ENCODE assay signal across 22 cellular contexts in genomic region chr6:103284835-103285234, GRCh38.
DNase-seq lines count a peak whose midpoint lies in the region; ATAC-seq, FAIRE-seq and TF ChIP-seq lines count a peak whose summit lies in the region.
"Had no signal": no experiment of that assay in that cellular context is flagged by ENCODE, and none has a peak within 500 bp of the region (broad histone marks: within the 10 kb centered on the region; RNA-seq: fewer than 3 reads in every experiment).

No MANE protein-coding gene starts in this region.

- in situ Hi-C loops in HepG2 (cut with HindIII; ENCODE audit: extremely low pct_ligation_motif_present, low pct_unique_long_range_greater_than_20kb), result no loop called here

- H3K9ac ChIP-seq in liver (ENCODE audit: low read depth in 1 of 2, low read length in 2 of 2), result no peak overlapping the region
- no peak overlapping the region for H3K9ac ChIP-seq in HepG2 (ENCODE audit: insufficient read depth, low read depth, low read length)
- H3K9ac ChIP-seq: BLaER1, GM23248 had no signal

- H3K9me3 ChIP-seq in liver (ENCODE audit: control insufficient read depth in 4 of 4, low read length in 3 of 4), result no peaks in the 10 kb centered on the region
- peaks cover 15% of the 10 kb centered on the region; the same call in 1 of the 2 replicates for H3K9me3 ChIP-seq in HepG2 (ENCODE audit: low read length)

- no peak for DNase-seq in HepG2 (ENCODE audit: low spot score)
- peak; percentile 0 for DNase-seq in kidney tubule cell (ENCODE audit: low spot score)
- DNase-seq in superior temporal gyrus (ENCODE audit: extremely low spot score), result peak; percentile 3
- DNase-seq in NCI-H1694 treated with DMSO at 0.1 percent for 48 hours (lab: John Stamatoyannopoulos, UW), result no peak
- DNase-seq in RKO (ENCODE audit: low spot score), result no peak
- DNase-seq: CD4-positive, alpha-beta T cell; CD8-positive, alpha-beta memory T cell; DMS 273 treated with DMSO at 0.1 percent for 48 hours; DMS53; DMS79 treated with DMSO at 0.1 percent for 48 hours; GM23248; H7; HCEC 1CT had no signal

- H3K27ac ChIP-seq in liver (ENCODE audit: low read depth in 1 of 2, low read length in 2 of 2), result no peak overlapping the region
- no peak overlapping the region for H3K27ac ChIP-seq in HepG2 (ENCODE audit: extremely low read length, insufficient read depth, low read length)
- H3K27ac ChIP-seq: 22Rv1, BLaER1, C4-2B, GM23248 had no signal

- no peak overlapping the region for H3K4me2 ChIP-seq in HepG2 (ENCODE audit: low read depth, low read length)
- H3K4me2 ChIP-seq: BLaER1 had no signal

- TF ChIP-seq CTCF in liver (IDR thresholded peaks at IDR 0.05; ENCODE audit: low read depth, low read length, missing input control) (no peak), HepG2 (CRISPR knock-in tag; IDR thresholded peaks at IDR 0.05) (no peak)

- no peaks in the 10 kb centered on the region for H3K27me3 ChIP-seq in liver (ENCODE audit: control insufficient read depth in 4 of 4, insufficient read depth in 4 of 4, low read length in 3 of 4)
- no peaks in the 10 kb centered on the region for H3K27me3 ChIP-seq in HepG2 (ENCODE audit: control insufficient read depth in 1 of 2, insufficient read depth in 2 of 2, low read length in 2 of 2)
- H3K27me3 ChIP-seq: BLaER1 had no signal

- TF ChIP-seq EP300 in HepG2 (IDR thresholded peaks at IDR 0.05; ENCODE audit: low read depth in 2 of 2, low read length in 2 of 2) (no peak), HepG2 (CRISPR knock-in tag; IDR thresholded peaks at IDR 0.05; ENCODE audit: borderline replicate concordance) (no peak)

- no peak for TF ChIP-seq POLR2A in HepG2 (IDR thresholded peaks at IDR 0.05; ENCODE audit: insufficient read depth in 1 of 2, low read depth in 2 of 2, low read length in 2 of 2)

- no peak for TF ChIP-seq RAD21 in liver (IDR thresholded peaks at IDR 0.05)
- TF ChIP-seq RAD21 in HepG2 (CRISPR knock-in tag; IDR thresholded peaks at IDR 0.05), result no peak

- ATAC-seq in HepG2, result no peak

- no peak for FAIRE-seq in HepG2 (lab: Jason Lieb, UNC)
- FAIRE-seq: D721Med, G401.6, GM12892, GM19239, H1 had no signal

- H3K79me2 ChIP-seq in HepG2 (ENCODE audit: insufficient read depth, low read length), result no peaks in the 10 kb centered on the region

- H3K4me1 ChIP-seq in liver (ENCODE audit: control insufficient read depth in 4 of 4, insufficient read depth in 4 of 4, low read length in 3 of 4) (peaks cover 0 to 2% (median under 1%) of the 10 kb centered on the region in 4 donors), HepG2 (ENCODE audit: insufficient read depth, low read length) (no peaks in the 10 kb centered on the region)
- H3K4me1 ChIP-seq: BLaER1 had no signal

- no peak overlapping the region for H2AFZ ChIP-seq in HepG2 (ENCODE audit: low read length)
- H2AFZ ChIP-seq: GM23248 had no signal

- 27% methylated on average over 2 of the region's 2 CpGs for WGBS in liver
- WGBS in HepG2 (ENCODE audit: low lambda C conversion rate), result 0% methylated on average over 2 of the region's 2 CpGs

- intact Hi-C loops in HepG2 (cut with micrococcal nuclease; ENCODE audit: unreplicated experiment), result no loop called here

- no TSS peak for BruUV-seq in HepG2 (replicated peaks; lab: Mats Ljungman, UMichigan)

- CTCF ChIA-PET in HepG2 (lab: Yijun Ruan, JAX; ENCODE audit: low intra/inter-chr PET ratio, low total read pairs), result no interaction called here

- H3K4me3 ChIP-seq in liver (ENCODE audit: low read depth in 1 of 3, low read length in 3 of 3) (no peak overlapping the region), HepG2 (replicated peaks in 1 of 3; ENCODE audit: insufficient read depth in 1 of 3, low read depth in 2 of 3, low read length in 3 of 3) (no peak overlapping the region)
- H3K4me3 ChIP-seq: BLaER1, GM23248 had no signal

- no peaks in the 10 kb centered on the region for H4K20me1 ChIP-seq in HepG2 (ENCODE audit: insufficient read depth, low read length)
- H4K20me1 ChIP-seq: BLaER1 had no signal

- POLR2A ChIA-PET in HepG2 (lab: Yijun Ruan, JAX), result no interaction called here

- H3K36me3 ChIP-seq in liver (ENCODE audit: control insufficient read depth in 4 of 4, insufficient read depth in 3 of 4, low read depth in 1 of 4, low read length in 3 of 4) (no peaks in the 10 kb centered on the region), HepG2 (replicated peaks in 1 of 2; ENCODE audit: control insufficient read depth in 1 of 2, insufficient read depth in 2 of 2, low read length in 2 of 2) (no peaks in the 10 kb centered on the region)
- H3K36me3 ChIP-seq: BLaER1 had no signal

TF ChIP-seq in liver, 16 proteins besides CTCF, POLR2A, EP300 and RAD21 (continues in another document):
- TF ChIP-seq, protein P1, sequence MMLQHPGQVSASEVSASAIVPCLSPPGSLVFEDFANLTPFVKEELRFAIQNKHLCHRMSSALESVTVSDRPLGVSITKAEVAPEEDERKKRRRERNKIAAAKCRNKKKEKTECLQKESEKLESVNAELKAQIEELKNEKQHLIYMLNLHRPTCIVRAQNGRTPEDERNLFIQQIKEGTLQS (IDR thresholded peaks at IDR 0.05), result no peak
- no peak for TF ChIP-seq HNF4G (IDR thresholded peaks at IDR 0.05)
- TF ChIP-seq ZBTB33 (IDR thresholded peaks at IDR 0.05), result no peak

TF ChIP-seq in HepG2, 621 proteins besides CTCF, POLR2A, EP300 and RAD21:
- TF ChIP-seq KDM2A (CRISPR knock-in tag; IDR thresholded peaks at IDR 0.05; ENCODE audit: borderline replicate concordance, low read depth), result no peak
- TF ChIP-seq ZNF75D (CRISPR knock-in tag; IDR thresholded peaks at IDR 0.05; ENCODE audit: borderline replicate concordance), result no peak
- TF ChIP-seq HOXA3 (CRISPR knock-in tag; IDR thresholded peaks at IDR 0.05), result no peak
- no peak for TF ChIP-seq DMAP1 (CRISPR knock-in tag; IDR thresholded peaks at IDR 0.05)
- TF ChIP-seq CHD2 (IDR thresholded peaks at IDR 0.05; ENCODE audit: low read depth, low read length), result no peak
- no peak for TF ChIP-seq ZNF761 (CRISPR knock-in tag; conservative IDR thresholded peaks at IDR 0.05)
- TF ChIP-seq ZFP1 (CRISPR knock-in tag; IDR thresholded peaks at IDR 0.05), result no peak
- TF ChIP-seq SNAPC2 (CRISPR knock-in tag; IDR thresholded peaks at IDR 0.05), result no peak
- TF ChIP-seq TBL1XR1 (IDR thresholded peaks at IDR 0.05; ENCODE audit: borderline replicate concordance, low read length, partially characterized antibody), result no peak
- no peak for TF ChIP-seq ZFP37 (CRISPR knock-in tag; IDR thresholded peaks at IDR 0.05; ENCODE audit: borderline replicate concordance)
- no peak for TF ChIP-seq THYN1 (CRISPR knock-in tag; IDR thresholded peaks at IDR 0.05; ENCODE audit: borderline replicate concordance, low read depth)

Comparison
In these comparisons a context has a peak if more than half of its experiments do, and no peak if none do; other contexts are left out.
1. DNase-seq: peak in kidney tubule cell (single experiment) and superior temporal gyrus (single experiment); none in HepG2 (single experiment), NCI-H1694 treated with DMSO at 0.1 percent for 48 hours (single experiment) and RKO (single experiment).